28 cellular contexts compared by ENCODE assay signal in genomic region chr2:85476624-85477023, GRCh38. TPM values are rescaled to one million over a fixed set of nuclear protein-coding genes. Genes with fewer than 3 reads are reported as not detected.
DNase-seq lines count a peak whose midpoint lies in the region; ATAC-seq, FAIRE-seq and TF ChIP-seq lines count a peak whose summit lies in the region.
"Had no signal": no experiment of that assay in that cellular context is flagged by ENCODE, and none has a peak within 500 bp of the region (broad histone marks: within the 10 kb centered on the region; RNA-seq: fewer than 3 reads in every experiment).

No MANE protein-coding gene starts in this region.

- intact Hi-C loops in Panc1 (cut with micrococcal nuclease; ENCODE audit: unreplicated experiment) (no loop called here), HepG2 (cut with micrococcal nuclease; ENCODE audit: unreplicated experiment) (no loop called here), Calu3 (cut with micrococcal nuclease; ENCODE audit: unreplicated experiment) (no loop called here)

- H3K27me3 ChIP-seq in Panc1 (ENCODE audit: control insufficient read depth, insufficient read depth, low read length), result no peaks in the 10 kb centered on the region
- H3K27me3 ChIP-seq in HepG2 (ENCODE audit: control insufficient read depth in 1 of 2, insufficient read depth in 2 of 2, low read length in 2 of 2), result no peaks in the 10 kb centered on the region
- H3K27me3 ChIP-seq in trophoblast cell (ENCODE audit: insufficient read depth, low read length), result no peaks in the 10 kb centered on the region
- H3K27me3 ChIP-seq: SJSA1 had no signal

- DNase-seq in DMS 273 (lab: John Stamatoyannopoulos, UW; ENCODE audit: unreplicated experiment) (peak; percentile 40), DMS 273 treated with DMSO at 0.1 percent for 48 hours (lab: John Stamatoyannopoulos, UW) (no peak), Panc1 (ENCODE audit: low read depth, low spot score) (no peak), HepG2 (ENCODE audit: low spot score) (no peak), trophoblast cell (no peak), HK-2 (ENCODE audit: unreplicated experiment) (no peak), GM13977 (ENCODE audit: low spot score) (no peak), Calu3 (no peak)
- DNase-seq: AML-193; C1 segment of cervical spinal cord; CD8-positive, alpha-beta T cell; EL; GF-D8; IMR-90; NCI-H1105 treated with DMSO at 0.1 percent for 48 hours; NCI-H1694; NCI-H2081; NCI-H2171; NCI-H345; NCI-H524 had no signal

- no peaks in the 10 kb centered on the region for H3K79me1 ChIP-seq in trophoblast cell (ENCODE audit: low read length)

- H3K9me3 Mint-ChIP-seq in Calu3 (ENCODE audit: low read depth, unreplicated experiment), result no peaks in the 10 kb centered on the region
- H3K9me3 Mint-ChIP-seq: CD8-positive, alpha-beta T cell had no signal

- no peak overlapping the region for H3K4me3 Mint-ChIP-seq in Calu3 (ENCODE audit: low read depth, unreplicated experiment)
- H3K4me3 Mint-ChIP-seq: CD8-positive, alpha-beta T cell had no signal

- H3K23ac ChIP-seq in trophoblast cell (ENCODE audit: low read length), result peak overlapping the region; percentile 3

- H3K4me3 ChIP-seq in Panc1 (ENCODE audit: low read depth in 2 of 2, low read length in 2 of 2) (no peak overlapping the region), HepG2 (replicated peaks in 1 of 3; ENCODE audit: insufficient read depth in 1 of 3, low read depth in 2 of 3, low read length in 3 of 3) (no peak overlapping the region), trophoblast cell (ENCODE audit: low read depth, low read length) (peak overlapping the region; percentile 23)
- H3K4me3 ChIP-seq: SJSA1 had no signal

- no peaks in the 10 kb centered on the region for H3K4me1 Mint-ChIP-seq in Calu3 (ENCODE audit: low read depth, unreplicated experiment)

- TF ChIP-seq CTCF in Panc1 (IDR thresholded peaks at IDR 0.05), result no peak
- TF ChIP-seq CTCF in HepG2 (CRISPR knock-in tag; IDR thresholded peaks at IDR 0.05), result no peak
- no peak for TF ChIP-seq CTCF in GM13977 (IDR thresholded peaks at IDR 0.05; ENCODE audit: extremely low read depth, insufficient read depth, missing control alignments)
- no peak for TF ChIP-seq CTCF in Calu3 (IDR thresholded peaks at IDR 0.05; ENCODE audit: unreplicated experiment)

- H3K18ac ChIP-seq in trophoblast cell (ENCODE audit: low read length), result no peak overlapping the region

- no peak overlapping the region for H2BK120ac ChIP-seq in trophoblast cell (ENCODE audit: insufficient read depth, low read length, poor library complexity)

- POLR2A ChIA-PET in Panc1 (lab: Charles Lee) (no interaction called here), HepG2 (lab: Yijun Ruan, JAX) (interaction anchor here (0.7 to 3.3 kb wide), 7 partner anchors 8 to 63 kb away, joined by 3 to 30 read pairs (median 4); partner anchors contain the start of genes MAT2A and SH2D6)

- H3K4me2 ChIP-seq in HepG2 (ENCODE audit: low read depth, low read length), result peak overlapping the region; percentile 67
- H3K4me2 ChIP-seq in trophoblast cell (ENCODE audit: low read length), result no peak overlapping the region
- H3K4me2 ChIP-seq: KMS-11 had no signal

- H3K79me2 ChIP-seq in HepG2 (ENCODE audit: insufficient read depth, low read length), result no peaks in the 10 kb centered on the region
- H3K79me2 ChIP-seq in trophoblast cell (ENCODE audit: control insufficient read depth, insufficient read depth, low read length, poor library complexity), result no peaks in the 10 kb centered on the region

- no peak overlapping the region for H2BK5ac ChIP-seq in trophoblast cell (ENCODE audit: low read depth, low read length, poor library complexity)

- no peak overlapping the region for H2BK12ac ChIP-seq in trophoblast cell (ENCODE audit: low read length)

- no peaks in the 10 kb centered on the region for H3K36me3 Mint-ChIP-seq in Calu3 (ENCODE audit: insufficient read depth, unreplicated experiment)
- H3K36me3 Mint-ChIP-seq: CD8-positive, alpha-beta T cell had no signal

- in situ Hi-C loops in Panc1 (cut with HindIII; ENCODE audit: low pct_unique_long_range_greater_than_20kb, low sequenced_read_pairs) (no loop called here), HepG2 (cut with HindIII; ENCODE audit: extremely low pct_ligation_motif_present, low pct_unique_long_range_greater_than_20kb) (no loop called here), GM13977 (cut with MboI; ENCODE audit: low pct_unique_long_range_greater_than_20kb, low sequenced_read_pairs, unreplicated experiment) (no loop called here)

- H3K4ac ChIP-seq in trophoblast cell (ENCODE audit: low read depth, low read length), result no peak overlapping the region

- no peak for TF ChIP-seq POLR2A in HepG2 (IDR thresholded peaks at IDR 0.05; ENCODE audit: insufficient read depth in 1 of 2, low read depth in 2 of 2, low read length in 2 of 2)

- no peak overlapping the region for H3K27ac Mint-ChIP-seq in Calu3 (ENCODE audit: unreplicated experiment)
- H3K27ac Mint-ChIP-seq: CD8-positive, alpha-beta T cell had no signal

- no peak overlapping the region for H4K8ac ChIP-seq in trophoblast cell (ENCODE audit: low read depth, low read length)

- BruUV-seq in Panc1 (replicated peaks; lab: Mats Ljungman, UMichigan), result no TSS peak
- BruUV-seq in HepG2 (replicated peaks; lab: Mats Ljungman, UMichigan), result no TSS peak
- no TSS peak for BruUV-seq in Calu3 (replicated peaks; lab: Mats Ljungman, UMichigan)

- no peak overlapping the region for H2AFZ ChIP-seq in HepG2 (ENCODE audit: low read length)
- H2AFZ ChIP-seq in trophoblast cell (ENCODE audit: insufficient read depth, low read length, poor library complexity), result no peak overlapping the region

- H3K36me3 ChIP-seq in Panc1 (ENCODE audit: control insufficient read depth, insufficient read depth, low read length), result no peaks in the 10 kb centered on the region
- H3K36me3 ChIP-seq in HepG2 (replicated peaks in 1 of 2; ENCODE audit: control insufficient read depth in 1 of 2, insufficient read depth in 2 of 2, low read length in 2 of 2), result no peaks in the 10 kb centered on the region
- no peaks in the 10 kb centered on the region for H3K36me3 ChIP-seq in trophoblast cell (ENCODE audit: control insufficient read depth in 1 of 2, insufficient read depth in 2 of 2, low read length in 2 of 2)
- H3K36me3 ChIP-seq: SJSA1 had no signal

- H3K9me3 ChIP-seq in Panc1 (ENCODE audit: control insufficient read depth, insufficient read depth, low read depth, low read length), result no peaks in the 10 kb centered on the region
- H3K9me3 ChIP-seq in HepG2 (ENCODE audit: low read length), result no peaks in the 10 kb centered on the region
- no peaks in the 10 kb centered on the region for H3K9me3 ChIP-seq in trophoblast cell (ENCODE audit: insufficient read depth, low read depth, low read length)
- H3K9me3 ChIP-seq: SJSA1 had no signal

- TF ChIP-seq RAD21 in HepG2 (CRISPR knock-in tag; IDR thresholded peaks at IDR 0.05), result no peak

- H2AK5ac ChIP-seq in trophoblast cell (ENCODE audit: low read length), result no peak overlapping the region

- H4K12ac ChIP-seq in trophoblast cell (ENCODE audit: low read depth, low read length), result no peak overlapping the region

- 89% methylated on average over 1 of the region's 1 CpG for WGBS in HepG2 (ENCODE audit: low lambda C conversion rate)
- no CpG with 5 or more reads among the region's 1 CpG for WGBS in trophoblast cell (ENCODE audit: extremely low coverage, insufficient coverage, insufficient read length)

- CTCF ChIA-PET in Panc1 (lab: Charles Lee), result no interaction called here
- CTCF ChIA-PET in HepG2 (lab: Yijun Ruan, JAX; ENCODE audit: low intra/inter-chr PET ratio, low total read pairs), result no interaction called here
- CTCF ChIA-PET in Calu3 (lab: Charles Lee), result no interaction called here

- FAIRE-seq in HepG2 (lab: Jason Lieb, UNC), result no peak
- FAIRE-seq: GM19239, H54, HTR-8/SVneo, RCC 7860 had no signal

- H3K4me1 ChIP-seq in Panc1 (ENCODE audit: control insufficient read depth, insufficient read depth, low read length) (peaks cover 7% of the 10 kb centered on the region), HepG2 (ENCODE audit: insufficient read depth, low read length) (peaks cover 47% of the 10 kb centered on the region), trophoblast cell (ENCODE audit: control insufficient read depth in 1 of 2, insufficient read depth in 2 of 2, low read length in 2 of 2) (no peaks in the 10 kb centered on the region)
- H3K4me1 ChIP-seq: SJSA1 had no signal

- TF ChIP-seq EP300 in HepG2 (IDR thresholded peaks at IDR 0.05; ENCODE audit: low read depth in 2 of 2, low read length in 2 of 2) (no peak), HepG2 (CRISPR knock-in tag; IDR thresholded peaks at IDR 0.05; ENCODE audit: borderline replicate concordance) (no peak)

- H3K14ac ChIP-seq in trophoblast cell (ENCODE audit: low read length), result no peak overlapping the region

- ATAC-seq in Panc1, result no peak
- no peak for ATAC-seq in HepG2
- ATAC-seq: CD8-positive, alpha-beta T cell had no signal

- no peaks in the 10 kb centered on the region for H3K27me3 Mint-ChIP-seq in Calu3 (ENCODE audit: unreplicated experiment)

- H3K27ac ChIP-seq in Panc1 (ENCODE audit: low read length), result peak overlapping the region; percentile 55; the same call in 1 of the 2 replicates
- H3K27ac ChIP-seq in HepG2 (ENCODE audit: extremely low read length, insufficient read depth, low read length), result no peak overlapping the region
- no peak overlapping the region for H3K27ac ChIP-seq in trophoblast cell (ENCODE audit: low read depth, low read length)
- H3K27ac ChIP-seq: 22Rv1, KMS-11, SJSA1 had no signal

- H4K91ac ChIP-seq in trophoblast cell (ENCODE audit: low read depth, low read length), result no peak overlapping the region

- no peaks in the 10 kb centered on the region for H4K20me1 ChIP-seq in HepG2 (ENCODE audit: insufficient read depth, low read length)

- H3K9ac ChIP-seq in HepG2 (ENCODE audit: insufficient read depth, low read depth, low read length), result no peak overlapping the region
- H3K9ac ChIP-seq in trophoblast cell (ENCODE audit: low read length), result peak overlapping the region; percentile 14
- H3K9ac ChIP-seq: KMS-11 had no signal

RNA-seq across cellular contexts. Expression of gene SH2D6, which starts 58.1 kb away (rescaled TPM):
- total RNA-seq in Panc1 (2021; ENCODE audit: unreplicated experiment) (3.3 TPM), HepG2 (2016; rRNA removed; fragmentation: Illumina TruSeq; extraction: Trizol) (0.11 and 0.29 TPM in 2 replicates), Calu3 (2022) (1.8 and 2.4 TPM in 2 replicates)
- polyA plus RNA-seq in Panc1 (2012; ENCODE audit: insufficient read length), result 3.3 TPM
- 1.1 and 1.3 TPM in 2 replicates for total RNA-seq in HepG2 (2016; cell fraction: cytosol; rRNA removed; fragmentation: Illumina TruSeq; extraction: Trizol; ENCODE audit: low read depth)
- total RNA-seq in HepG2 (2016; cell fraction: insoluble cytoplasmic fraction; rRNA removed; fragmentation: Illumina TruSeq; extraction: Trizol), result 0.41 TPM in 1 of 2 replicates, not detected in the other
- total RNA-seq in HepG2 (2016; cell fraction: membrane; rRNA removed; fragmentation: Illumina TruSeq; extraction: Trizol), result 1.6 and 1.9 TPM in 2 replicates
- total RNA-seq in HepG2 (2016; cell fraction: nucleus; rRNA removed; fragmentation: Illumina TruSeq; extraction: Trizol), result 0.93 and 1.0 TPM in 2 replicates
- 0.18 and 0.26 TPM in 2 replicates for polyA plus RNA-seq in HepG2 (2011; rRNA removed)
- polyA plus RNA-seq in HepG2 (2011; cell fraction: cytosol; rRNA removed), result 0.08 and 0.21 TPM in 2 replicates
- polyA plus RNA-seq in HepG2 (2011; cell fraction: nucleus; rRNA removed), result 0.19 and 0.51 TPM in 2 replicates
- polyA plus RNA-seq in HepG2 (2012), result not detected in 2 replicates
- polyA plus RNA-seq in HepG2 (2016; cell fraction: cytosol; fragmentation: Illumina TruSeq; extraction: Trizol; ENCODE audit: low read depth), result not detected in 2 replicates
- polyA plus RNA-seq in HepG2 (2016; cell fraction: insoluble cytoplasmic fraction; fragmentation: Illumina TruSeq; extraction: Trizol; ENCODE audit: low read depth), result not detected in 2 replicates
- polyA plus RNA-seq in HepG2 (2016; cell fraction: membrane; fragmentation: Illumina TruSeq; extraction: Trizol; ENCODE audit: low read depth), result 0.26 and 0.30 TPM in 2 replicates
- 1.2 TPM in 1 of 2 replicates, not detected in the other for polyA plus RNA-seq in HepG2 (2016; cell fraction: nucleus; fragmentation: Illumina TruSeq; extraction: Trizol; ENCODE audit: insufficient read depth, low read depth)
- 0.74 and 1.7 TPM in 2 replicates for polyA minus RNA-seq in HepG2 (2011; rRNA and poly(A)+ RNA removed; ENCODE audit: low replicate concordance)
- 0.69 and 1.3 TPM in 2 replicates for polyA minus RNA-seq in HepG2 (2011; cell fraction: cytosol; rRNA and poly(A)+ RNA removed)
- 0.77 and 1.6 TPM in 2 replicates for polyA minus RNA-seq in HepG2 (2011; cell fraction: nucleus; rRNA and poly(A)+ RNA removed)
- 0.14 and 0.17 TPM in 2 replicates for polyA plus RNA-seq in trophoblast cell (2013)
- total RNA-seq: Right ventricle myocardium inferior, SJSA1 had no signal
